ENCODE assay signal across 8 cellular contexts in the genomic region with DNA sequence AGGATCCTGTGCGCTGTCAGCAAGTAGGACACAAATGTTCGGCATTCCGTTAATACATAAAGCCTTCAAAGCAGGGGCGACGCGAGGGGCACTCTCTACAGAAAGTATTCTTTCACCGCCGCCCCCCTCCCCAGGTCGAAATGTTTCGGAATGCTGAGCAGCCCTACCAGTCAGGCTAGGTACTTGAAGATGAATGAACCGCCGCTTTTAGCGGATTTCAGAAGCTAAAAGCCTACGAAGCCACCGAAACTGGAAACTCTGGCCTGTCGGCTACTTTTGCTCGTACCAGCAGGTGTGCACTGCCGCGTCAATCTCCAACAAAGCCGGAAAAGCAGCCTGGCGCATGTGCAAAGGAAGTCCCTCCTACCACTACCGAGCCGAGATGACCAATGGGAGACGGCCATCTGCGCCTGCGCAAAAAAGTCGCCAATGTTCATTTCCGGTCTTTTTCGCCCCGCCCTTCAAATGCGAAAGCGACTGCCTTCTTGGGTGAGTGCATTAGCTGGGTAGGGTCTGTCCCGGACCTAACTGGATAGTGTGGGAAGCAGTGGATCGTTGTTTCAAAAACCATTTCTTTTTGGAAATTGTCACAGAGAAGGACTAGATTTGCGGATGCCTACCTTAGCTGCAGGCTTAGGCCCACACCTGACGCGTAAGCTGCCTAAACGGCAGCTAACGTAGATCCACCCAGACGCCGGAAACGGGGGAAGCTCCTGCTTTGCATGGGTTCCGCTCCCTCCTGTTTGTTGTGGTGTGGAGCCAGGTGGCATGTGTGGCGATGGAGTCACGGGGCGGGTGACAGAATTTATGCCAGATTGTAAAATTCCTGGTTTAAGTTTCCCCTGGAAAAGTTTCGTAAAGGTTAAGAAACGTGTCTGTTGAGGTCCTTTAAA. TPM values are rescaled to one million over a fixed set of nuclear protein-coding genes. Genes with fewer than 3 reads are reported as not detected.
DNase-seq lines count a peak whose midpoint lies in the region; ATAC-seq and TF ChIP-seq lines count a peak whose summit lies in the region.

A gene (minus strand): TSS at position 301 of the 893 bp plus-strand sequence. CDS start 534 bp downstream, outside the sequence.

- H3K4me3 ChIP-seq in choroid plexus epithelial cell (ENCODE audit: low read depth, low read length): peak within 1 kb of the TSS; percentile 90

- peak; percentile 97 for DNase-seq in activated naive CD4-positive, alpha-beta T cell treated with Interleukin-2 at 50 U/mL for 16 hours
- DNase-seq in activated naive CD4-positive, alpha-beta T cell (lab: John Stamatoyannopoulos, UW): no peak
- DNase-seq in choroid plexus epithelial cell (ENCODE audit: low read depth) (peak; percentile 98), left colon (peak; percentile 98), DMS53 (lab: John Stamatoyannopoulos, UW) (no peak)
- peak; percentile 96 for DNase-seq in stimulated activated CD4-positive, alpha-beta T cell treated with anti-CD3 and anti-CD28 coated beads, Interleukin-2, amount 100 ng/mL, for 4 hours (ENCODE audit: low read depth)

- H3K27ac ChIP-seq in VCaP: peak within 1 kb of the TSS; percentile 96

- intact Hi-C loops in left colon (cut with DNase I, micrococcal nuclease): no loop called here

- no peak; the same call in 1 of the 2 replicates for TF ChIP-seq CTCF in VCaP (conservative IDR thresholded peaks at IDR 0.05)
- peak; percentile 12 for TF ChIP-seq CTCF in choroid plexus epithelial cell (conservative IDR thresholded peaks at IDR 0.05; ENCODE audit: low read depth, low read length)

- peak; percentile 85 for ATAC-seq in HG03175 (IDR thresholded peaks at IDR 0.05; ENCODE audit: unreplicated experiment)
- peak; percentile 92 for ATAC-seq in left colon

RNA-seq across cellular contexts. Expression of the gene that starts here (rescaled TPM):
- 1 to 10 TPM; 2.3 to 2.7 TPM for total RNA-seq in left colon

Comparison
In these comparisons a context has a peak if more than half of its experiments do, and no peak if none do; other contexts are left out.
1. DNase-seq: peak in activated naive CD4-positive, alpha-beta T cell treated with Interleukin-2 at 50 U/mL for 16 hours (single experiment), choroid plexus epithelial cell (single experiment), left colon (2 of 2) and stimulated activated CD4-positive, alpha-beta T cell treated with anti-CD3 and anti-CD28 coated beads, Interleukin-2, amount 100 ng/mL, for 4 hours (single experiment); none in activated naive CD4-positive, alpha-beta T cell (0 of 4) and DMS53 (single experiment).